In genomic region chr15:90059208-90059985, GRCh38 we compare ENCODE assay signal across 1 cellular context.
TF ChIP-seq lines count a peak whose summit lies in the region.

No MANE protein-coding gene starts in this region.

TF ChIP-seq in K562, 482 proteins besides CTCF, POLR2A, EP300 and RAD21 (continued from another document and continues in another):
- TF ChIP-seq CUX1 (CRISPR knock-in tag; IDR thresholded peaks at IDR 0.05) (no peak), FUS (optimal IDR thresholded peaks at IDR 0.05; ENCODE audit: low read depth, low read length) (no peak), IRF9 (tag; IDR thresholded peaks at IDR 0.05) (no peak), TAF15 (IDR thresholded peaks at IDR 0.05; ENCODE audit: low read depth, low read length) (no peak), ZNF146 (CRISPR knock-in tag; IDR thresholded peaks at IDR 0.05; ENCODE audit: unreplicated experiment) (no peak), POLR2AphosphoS2 (IDR thresholded peaks at IDR 0.05; ENCODE audit: low read length) (no peak), PTRF (tag; IDR thresholded peaks at IDR 0.05) (no peak), SMARCB1 (IDR thresholded peaks at IDR 0.05; ENCODE audit: insufficient read length, low read depth) (no peak), TEAD1 (CRISPR knock-in tag; IDR thresholded peaks at IDR 0.05) (0 out of 4 replicates have a peak, but pooled peaks of 1 of the 2 experiments have one; percentile 13), ZNF212 (CRISPR knock-in tag; IDR thresholded peaks at IDR 0.05) (no peak), RNF2 (IDR thresholded peaks at IDR 0.05) (0 out of 2 replicates have a peak, but pooled peaks have one; percentile 70), ZNF354B (CRISPR knock-in tag; IDR thresholded peaks at IDR 0.05) (no peak), NR1H2 (CRISPR knock-in tag; IDR thresholded peaks at IDR 0.05) (no peak), PREB (CRISPR knock-in tag; IDR thresholded peaks at IDR 0.05) (no peak), HNRNPLL (IDR thresholded peaks at IDR 0.05; ENCODE audit: low read depth, low read length, poor library complexity, severe bottlenecking) (no peak), ZNF830 (CRISPR knock-in tag; IDR thresholded peaks at IDR 0.05) (no peak), ZNF592 (IDR thresholded peaks at IDR 0.05) (peak; percentile 87), SIX5 (IDR thresholded peaks at IDR 0.05; ENCODE audit: borderline replicate concordance in 1 of 2, insufficient read depth in 1 of 2, low read depth in 1 of 2, low read length in 2 of 2) (no peak), WHSC1 (IDR thresholded peaks at IDR 0.05; ENCODE audit: low read length) (no peak), BHLHE40 (IDR thresholded peaks at IDR 0.05; ENCODE audit: low read length) (peak; percentile 71), SRSF9 (IDR thresholded peaks at IDR 0.05; ENCODE audit: borderline replicate concordance, low read depth, low read length) (no peak), E2F8 (IDR thresholded peaks at IDR 0.05; ENCODE audit: low read depth, partially characterized antibody) (no peak), CREB3 (tag; conservative IDR thresholded peaks at IDR 0.05; ENCODE audit: low read depth) (no peak), LARP7 (IDR thresholded peaks at IDR 0.05) (no peak), ZNF239 (CRISPR knock-in tag; IDR thresholded peaks at IDR 0.05) (no peak), PHF20 (IDR thresholded peaks at IDR 0.05; ENCODE audit: partially characterized antibody) (no peak), OTX1 (CRISPR knock-in tag; IDR thresholded peaks at IDR 0.05) (no peak), SMC3 (conservative IDR thresholded peaks at IDR 0.05; ENCODE audit: insufficient read depth, low read depth, low read length) (no peak), PKNOX1 (IDR thresholded peaks at IDR 0.05) (no peak), THAP7 (CRISPR knock-in tag; IDR thresholded peaks at IDR 0.05) (no peak), MEF2D (tag; conservative IDR thresholded peaks at IDR 0.05; ENCODE audit: low read depth) (no peak), KDM4B (IDR thresholded peaks at IDR 0.05; ENCODE audit: borderline replicate concordance in 2 of 2, low read depth in 1 of 2) (no peak), NCOA1 (IDR thresholded peaks at IDR 0.05; ENCODE audit: low read depth) (0 out of 2 replicates have a peak, but pooled peaks have one; percentile 25), ZNF311 (CRISPR knock-in tag; IDR thresholded peaks at IDR 0.05) (no peak), CBX3 (IDR thresholded peaks at IDR 0.05; ENCODE audit: borderline replicate concordance in 1 of 2, low read length in 2 of 2) (0 out of 3 replicates have a peak, but pooled peaks of 1 of the 2 experiments have one; percentile 16), DPF2 (IDR thresholded peaks at IDR 0.05) (no peak), TFAP4 (CRISPR knock-in tag; IDR thresholded peaks at IDR 0.05; ENCODE audit: borderline replicate concordance) (no peak; the same call in 1 of the 2 replicates), RBM14 (IDR thresholded peaks at IDR 0.05; ENCODE audit: borderline replicate concordance, insufficient read depth, low read depth, low read length) (no peak), KLF6 (CRISPR knock-in tag; IDR thresholded peaks at IDR 0.05; ENCODE audit: borderline replicate concordance) (no peak), HNRNPL (IDR thresholded peaks at IDR 0.05; ENCODE audit: low read depth, low read length) (no peak), PYGO2 (tag; IDR thresholded peaks at IDR 0.05) (0 out of 2 replicates have a peak, but pooled peaks have one; percentile 20), XRCC5 (IDR thresholded peaks at IDR 0.05; ENCODE audit: low read depth, low read length) (no peak), ZNF655 (CRISPR knock-in tag; IDR thresholded peaks at IDR 0.05) (no peak), FOXA3 (CRISPR knock-in tag; conservative IDR thresholded peaks at IDR 0.05 in 1 of 2, IDR thresholded peaks at IDR 0.05 in 1 of 2) (no peak), HMG20A (CRISPR knock-in tag; conservative IDR thresholded peaks at IDR 0.05) (no peak)
